In the genomic region with DNA sequence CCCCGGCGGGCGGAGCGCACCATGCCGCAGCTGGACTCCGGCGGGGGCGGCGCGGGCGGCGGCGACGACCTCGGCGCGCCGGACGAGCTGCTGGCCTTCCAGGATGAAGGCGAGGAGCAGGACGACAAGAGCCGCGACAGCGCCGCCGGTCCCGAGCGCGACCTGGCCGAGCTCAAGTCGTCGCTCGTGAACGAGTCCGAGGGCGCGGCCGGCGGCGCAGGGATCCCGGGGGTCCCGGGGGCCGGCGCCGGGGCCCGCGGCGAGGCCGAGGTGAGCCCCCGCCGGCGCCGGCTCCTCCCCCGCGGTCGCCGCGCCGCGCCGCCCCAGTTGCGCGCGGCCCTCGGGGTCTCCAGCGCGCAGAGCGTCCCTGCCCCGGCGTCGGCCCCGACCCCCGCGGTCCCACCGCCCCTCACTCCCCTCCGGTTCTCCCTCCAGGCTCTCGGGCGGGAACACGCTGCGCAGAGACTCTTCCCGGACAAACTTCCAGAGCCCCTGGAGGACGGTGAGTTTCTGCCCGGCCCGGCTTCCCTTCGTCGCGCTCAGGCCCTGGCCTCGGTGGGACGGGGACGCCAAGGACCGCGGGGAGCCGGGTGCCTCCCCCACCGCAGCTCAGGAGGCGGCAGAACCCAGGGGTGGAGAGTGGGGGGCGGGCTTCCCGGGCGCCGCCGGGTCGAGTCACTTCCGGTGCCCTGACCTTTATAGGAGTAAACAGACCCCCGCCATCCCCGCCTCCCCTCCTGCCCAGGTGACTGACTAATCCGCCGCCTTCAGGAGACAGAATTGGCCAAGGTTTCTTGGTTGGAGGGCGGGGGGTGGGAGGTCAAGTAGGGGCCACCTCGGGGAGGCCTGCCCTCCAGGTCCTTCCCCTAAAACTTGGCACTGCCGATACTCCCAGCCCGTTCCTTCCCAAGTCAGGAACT, we compare ENCODE assay signal across 7 cellular contexts.
DNase-seq lines count a peak whose midpoint lies in the region; ATAC-seq and TF ChIP-seq lines count a peak whose summit lies in the region.

No MANE protein-coding gene starts in this region.

- intact Hi-C loops in head of caudate nucleus (cut with DNase I): no loop called here

- peaks cover 19% of the 10 kb centered on the region; the same call in 1 of the 2 replicates for H3K27me3 ChIP-seq in HUES6 (ENCODE audit: control insufficient read depth, insufficient read depth, low read length)

- peaks cover 39% of the 10 kb centered on the region for H3K4me1 ChIP-seq in HUES6 (ENCODE audit: control insufficient read depth, insufficient read depth, low read length)

- peaks cover 38% of the 10 kb centered on the region for H3K36me3 ChIP-seq in HUES6 (ENCODE audit: control insufficient read depth, insufficient read depth, low read length)

- no peak for TF ChIP-seq CTCF in fibroblast of mammary gland (conservative IDR thresholded peaks at IDR 0.05; ENCODE audit: control insufficient read depth, insufficient read depth, low read depth, low read length)

- H3K27ac ChIP-seq in HUES6 (ENCODE audit: low read depth, low read length): peak overlapping the region; percentile 80; the same call in 1 of the 2 replicates

- no peaks in the 10 kb centered on the region for H3K9me3 ChIP-seq in HUES6 (ENCODE audit: control insufficient read depth, insufficient read depth, low read depth, low read length)

- H3K4me3 ChIP-seq in HUES6 (ENCODE audit: low read depth, low read length): peak overlapping the region; percentile 82
- peak overlapping the region; percentile 37 for H3K4me3 ChIP-seq in fibroblast of mammary gland (ENCODE audit: control insufficient read depth, low read depth, low read length)
- peak overlapping the region; percentile 52 for H3K4me3 ChIP-seq in skeletal muscle cell (ENCODE audit: low read depth, low read length)

- DNase-seq in activated T-cell treated with anti-CD3 and anti-CD28 coated beads for 1 hour (ENCODE audit: low read depth) (peak; percentile 75), fibroblast of mammary gland (ENCODE audit: low read depth) (no peak), skeletal muscle cell (ENCODE audit: low read depth) (no peak), head of caudate nucleus (no peak), RPMI8226 (no peak)

- ATAC-seq in GM19397 (IDR thresholded peaks at IDR 0.05; ENCODE audit: unreplicated experiment): peak; percentile 23

- peak overlapping the region; percentile 92 for H3K9ac ChIP-seq in HUES6 (ENCODE audit: low read length)
